In the genomic region with DNA sequence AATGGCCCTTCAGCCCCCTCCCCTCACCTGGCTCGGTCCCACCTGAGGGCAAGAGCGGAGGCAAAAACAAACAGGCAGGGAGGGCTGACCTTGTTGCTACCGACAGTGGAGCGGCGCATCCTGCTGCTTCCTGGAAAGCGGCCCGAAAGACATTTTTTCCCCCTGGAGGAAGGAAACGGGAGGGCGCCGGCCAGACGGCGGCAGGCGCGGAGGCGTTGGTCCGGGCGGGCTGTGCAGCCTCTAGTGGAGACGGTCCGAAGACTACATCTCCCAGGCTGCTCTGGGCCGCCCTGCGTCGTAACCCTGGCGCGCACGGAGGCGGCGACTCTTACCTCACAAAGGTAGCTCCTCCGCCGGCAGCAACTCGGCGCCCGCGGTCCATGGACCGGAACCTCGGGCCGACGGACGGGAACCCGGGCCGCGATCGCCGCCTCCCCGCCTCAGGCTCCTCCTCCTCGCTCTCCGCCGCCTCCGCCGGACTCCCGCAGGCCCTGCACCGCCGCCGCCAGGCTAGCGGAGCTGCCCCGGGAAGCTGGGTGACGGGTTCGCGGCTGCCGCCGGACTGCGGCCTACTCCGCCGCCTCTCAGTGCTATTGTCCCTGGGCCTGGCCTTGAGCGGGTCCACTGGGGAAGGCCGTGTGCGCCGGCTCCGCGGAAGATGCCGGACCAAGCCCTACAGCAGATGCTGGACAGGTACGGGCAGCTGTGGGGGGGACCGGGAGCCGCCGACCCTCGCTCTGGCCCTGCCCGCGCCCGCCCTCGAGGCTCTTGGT, we compare ENCODE assay signal across 8 cellular contexts. TPM values are rescaled to one million over a fixed set of nuclear protein-coding genes. Genes with fewer than 3 reads are reported as not detected.
DNase-seq lines count a peak whose midpoint lies in the region; ATAC-seq, FAIRE-seq and TF ChIP-seq lines count a peak whose summit lies in the region.

A gene (minus strand): TSS at position 242 of the 773 bp plus-strand sequence. CDS start 50,728 bp downstream, outside the sequence.
A gene with protein sequence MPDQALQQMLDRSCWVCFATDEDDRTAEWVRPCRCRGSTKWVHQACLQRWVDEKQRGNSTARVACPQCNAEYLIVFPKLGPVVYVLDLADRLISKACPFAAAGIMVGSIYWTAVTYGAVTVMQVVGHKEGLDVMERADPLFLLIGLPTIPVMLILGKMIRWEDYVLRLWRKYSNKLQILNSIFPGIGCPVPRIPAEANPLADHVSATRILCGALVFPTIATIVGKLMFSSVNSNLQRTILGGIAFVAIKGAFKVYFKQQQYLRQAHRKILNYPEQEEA (plus strand): TSS at position 331 of the 773 bp plus-strand sequence. CDS start 328 bp downstream, at position 659.

- CTCF ChIA-PET in A549 (lab: Yijun Ruan, JAX), result interaction anchor here (0.5 to 8.0 kb wide), 42 partner anchors 9 to 658 kb away, joined by 3 to 84 read pairs (median 4); a partner anchor contains a TSS

- peak; percentile 55 for TF ChIP-seq POLR2A in A549 (IDR thresholded peaks at IDR 0.05; ENCODE audit: low read length)
- TF ChIP-seq POLR2A in GM18526 (IDR thresholded peaks at IDR 0.05; ENCODE audit: extremely low read depth, insufficient read length), result peak; percentile 58

- DNase-seq in A549 (ENCODE audit: low read depth in 1 of 2, low spot score in 1 of 2), result peak; percentile 92 to 97
- peak; percentile 66 for DNase-seq in NCI-H2107 treated with DMSO at 0.1 percent for 48 hours (lab: John Stamatoyannopoulos, UW; ENCODE audit: unreplicated experiment)
- DNase-seq in UCSD-AML1 (lab: John Stamatoyannopoulos, UW; ENCODE audit: unreplicated experiment), result peak; percentile 96
- DNase-seq in brain pericyte (ENCODE audit: low read depth, low spot score), result peak; percentile 86

- peak in 1 of 2 experiments; percentile 24; a peak in 4 of 5 replicates for TF ChIP-seq RAD21 in A549 (conservative IDR thresholded peaks at IDR 0.05 in 1 of 2, IDR thresholded peaks at IDR 0.05 in 1 of 2)

- peak within 1 kb of the TSS; percentile 87 for H3K9ac ChIP-seq in iPS-15b (ENCODE audit: low read depth, low read length)
- H3K9ac ChIP-seq in skeletal muscle satellite cell (ENCODE audit: low read depth, low read length), result peak within 1 kb of the TSS; percentile 99

- peak; percentile 97 to 99 for ATAC-seq in A549
- peak; percentile 98 for ATAC-seq in HG03066 (IDR thresholded peaks at IDR 0.05; ENCODE audit: low read depth, unreplicated experiment)

- H3K36me3 ChIP-seq in iPS-15b (ENCODE audit: control insufficient read depth, insufficient read depth, low read length) (peaks cover 7% of the 10 kb centered on the region), skeletal muscle satellite cell (ENCODE audit: insufficient read depth, low read length) (peaks cover 9% of the 10 kb centered on the region)

- peak within 1 kb of the TSS; percentile 91 to 95 for H3K27ac ChIP-seq in A549

- H3K4me3 ChIP-seq in A549 (peak within 1 kb of the TSS; percentile 81), iPS-15b (ENCODE audit: low read depth, low read length) (peak within 1 kb of the TSS; percentile 84), skeletal muscle satellite cell (ENCODE audit: low read length) (peak within 1 kb of the TSS; percentile 89)

- H3K9me3 ChIP-seq in A549 (no peaks in the 10 kb centered on the region), iPS-15b (ENCODE audit: control insufficient read depth, insufficient read depth, low read length) (no peaks in the 10 kb centered on the region), skeletal muscle satellite cell (replicated peaks; ENCODE audit: low read length) (no peaks in the 10 kb centered on the region)

- no peak; the same call in 2 of the 3 replicates for TF ChIP-seq CTCF in A549 (IDR thresholded peaks at IDR 0.05)

- no peak for TF ChIP-seq EP300 in A549 (IDR thresholded peaks at IDR 0.05)

- POLR2A ChIA-PET in A549 (lab: Yijun Ruan, JAX), result interaction anchor here (0.7 to 1.6 kb wide), 6 partner anchors 12 to 233 kb away, joined by 3 to 8 read pairs (median 4); no protein-coding TSS in a partner anchor

- H3K4me1 ChIP-seq in A549 (peaks cover 9% of the 10 kb centered on the region; the same call in 2 of the 3 replicates), iPS-15b (ENCODE audit: control insufficient read depth, insufficient read depth, low read length) (no peaks in the 10 kb centered on the region), skeletal muscle satellite cell (ENCODE audit: control insufficient read depth, insufficient read depth, low read length) (peaks cover 6% of the 10 kb centered on the region)

- WGBS in A549 (ENCODE audit: missing lambda C conversion rate), result under 1% methylated on average over 40 of the region's 79 CpGs

- H3K27me3 ChIP-seq in iPS-15b (ENCODE audit: control insufficient read depth, insufficient read depth, low read length), result no peaks in the 10 kb centered on the region
- no peaks in the 10 kb centered on the region for H3K27me3 ChIP-seq in skeletal muscle satellite cell (ENCODE audit: control insufficient read depth, insufficient read depth, low read length)

- no peak for FAIRE-seq in A549 (lab: Jason Lieb, UNC)

- H3K4me2 ChIP-seq in A549, result peak within 1 kb of the TSS; percentile 77
- peak within 1 kb of the TSS; percentile 91 for H3K4me2 ChIP-seq in skeletal muscle satellite cell (ENCODE audit: low read length)

TF ChIP-seq in A549, 52 proteins besides CTCF, POLR2A, EP300 and RAD21 (continues in another document):
- TF ChIP-seq, protein P1, sequence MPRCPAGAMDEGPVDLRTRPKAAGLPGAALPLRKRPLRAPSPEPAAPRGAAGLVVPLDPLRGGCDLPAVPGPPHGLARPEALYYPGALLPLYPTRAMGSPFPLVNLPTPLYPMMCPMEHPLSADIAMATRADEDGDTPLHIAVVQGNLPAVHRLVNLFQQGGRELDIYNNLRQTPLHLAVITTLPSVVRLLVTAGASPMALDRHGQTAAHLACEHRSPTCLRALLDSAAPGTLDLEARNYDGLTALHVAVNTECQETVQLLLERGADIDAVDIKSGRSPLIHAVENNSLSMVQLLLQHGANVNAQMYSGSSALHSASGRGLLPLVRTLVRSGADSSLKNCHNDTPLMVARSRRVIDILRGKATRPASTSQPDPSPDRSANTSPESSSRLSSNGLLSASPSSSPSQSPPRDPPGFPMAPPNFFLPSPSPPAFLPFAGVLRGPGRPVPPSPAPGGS (IDR thresholded peaks at IDR 0.05), result 0 out of 3 replicates have a peak, but pooled peaks have one; percentile 33
- TF ChIP-seq, protein P2, sequence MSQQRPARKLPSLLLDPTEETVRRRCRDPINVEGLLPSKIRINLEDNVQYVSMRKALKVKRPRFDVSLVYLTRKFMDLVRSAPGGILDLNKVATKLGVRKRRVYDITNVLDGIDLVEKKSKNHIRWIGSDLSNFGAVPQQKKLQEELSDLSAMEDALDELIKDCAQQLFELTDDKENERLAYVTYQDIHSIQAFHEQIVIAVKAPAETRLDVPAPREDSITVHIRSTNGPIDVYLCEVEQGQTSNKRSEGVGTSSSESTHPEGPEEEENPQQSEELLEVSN (IDR thresholded peaks at IDR 0.05; ENCODE audit: borderline replicate concordance, low read depth), result peak; percentile 17; the same call in 1 of the 2 replicates
- TF ChIP-seq NFE2L2 (conservative IDR thresholded peaks at IDR 0.05; ENCODE audit: low read length), result 0 out of 2 replicates have a peak, but pooled peaks have one; percentile 9
- TF ChIP-seq HDAC2 (IDR thresholded peaks at IDR 0.05), result no peak
- no peak for TF ChIP-seq CHD4 (IDR thresholded peaks at IDR 0.05; ENCODE audit: borderline replicate concordance)
- peak in 1 of 2 experiments; percentile 73; a peak in 3 of 5 replicates for TF ChIP-seq JUN (IDR thresholded peaks at IDR 0.05)
- peak; percentile 97 for TF ChIP-seq PHF8 (IDR thresholded peaks at IDR 0.05; ENCODE audit: borderline replicate concordance, low read depth)
- TF ChIP-seq, protein P3, sequence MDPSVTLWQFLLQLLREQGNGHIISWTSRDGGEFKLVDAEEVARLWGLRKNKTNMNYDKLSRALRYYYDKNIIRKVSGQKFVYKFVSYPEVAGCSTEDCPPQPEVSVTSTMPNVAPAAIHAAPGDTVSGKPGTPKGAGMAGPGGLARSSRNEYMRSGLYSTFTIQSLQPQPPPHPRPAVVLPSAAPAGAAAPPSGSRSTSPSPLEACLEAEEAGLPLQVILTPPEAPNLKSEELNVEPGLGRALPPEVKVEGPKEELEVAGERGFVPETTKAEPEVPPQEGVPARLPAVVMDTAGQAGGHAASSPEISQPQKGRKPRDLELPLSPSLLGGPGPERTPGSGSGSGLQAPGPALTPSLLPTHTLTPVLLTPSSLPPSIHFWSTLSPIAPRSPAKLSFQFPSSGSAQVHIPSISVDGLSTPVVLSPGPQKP (IDR thresholded peaks at IDR 0.05; ENCODE audit: low read depth, low read length), result no peak
- TF ChIP-seq, protein P4, sequence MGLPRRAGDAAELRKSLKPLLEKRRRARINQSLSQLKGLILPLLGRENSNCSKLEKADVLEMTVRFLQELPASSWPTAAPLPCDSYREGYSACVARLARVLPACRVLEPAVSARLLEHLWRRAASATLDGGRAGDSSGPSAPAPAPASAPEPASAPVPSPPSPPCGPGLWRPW (IDR thresholded peaks at IDR 0.05), result no peak
- no peak for TF ChIP-seq HOXB13 (CRISPR knock-in tag; IDR thresholded peaks at IDR 0.05; ENCODE audit: low read depth)
- TF ChIP-seq MYC (IDR thresholded peaks at IDR 0.05; ENCODE audit: borderline replicate concordance, low read length), result no peak
- TF ChIP-seq, protein P5, sequence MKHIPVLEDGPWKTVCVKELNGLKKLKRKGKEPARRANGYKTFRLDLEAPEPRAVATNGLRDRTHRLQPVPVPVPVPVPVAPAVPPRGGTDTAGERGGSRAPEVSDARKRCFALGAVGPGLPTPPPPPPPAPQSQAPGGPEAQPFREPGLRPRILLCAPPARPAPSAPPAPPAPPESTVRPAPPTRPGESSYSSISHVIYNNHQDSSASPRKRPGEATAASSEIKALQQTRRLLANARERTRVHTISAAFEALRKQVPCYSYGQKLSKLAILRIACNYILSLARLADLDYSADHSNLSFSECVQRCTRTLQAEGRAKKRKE (CRISPR knock-in tag; IDR thresholded peaks at IDR 0.05; ENCODE audit: low read depth), result no peak
- no peak for TF ChIP-seq FOXS1 (CRISPR knock-in tag; IDR thresholded peaks at IDR 0.05)

RNA-seq across cellular contexts. Expression of the first gene that starts in this region (rescaled TPM):
- polyA plus RNA-seq in A549 (2011; rRNA removed) (0.37 and 0.49 TPM in 2 replicates), A549 (2017; fragmentation: RNase III; extraction: RNeasy Plus Mini Kit Qiagen cat#74134 plus additional on column Dnase treatment) (0.24 to 0.41 TPM (median 0.32 TPM) in 3 replicates)
- polyA plus RNA-seq in A549 (2012; cell fraction: cytosol; rRNA removed), result 0.13 and 0.26 TPM in 2 replicates
- 0.31 TPM in 2 replicates for polyA plus RNA-seq in A549 (2012; cell fraction: nucleus; rRNA removed)
- polyA minus RNA-seq in A549 (2011; rRNA and poly(A)+ RNA removed), result 0.50 and 0.78 TPM in 2 replicates
- total RNA-seq in skeletal muscle satellite cell (2012; rRNA removed), result 0.51 and 0.66 TPM in 2 replicates

RNA-seq across cellular contexts. Expression of the second gene that starts in this region (rescaled TPM):
- polyA plus RNA-seq in A549 (2011; rRNA removed) (37.3 and 39.2 TPM in 2 replicates), A549 (2017; fragmentation: RNase III; extraction: RNeasy Plus Mini Kit Qiagen cat#74134 plus additional on column Dnase treatment) (21.6 to 27.8 TPM (median 24.7 TPM) in 3 replicates)
- 14.1 and 14.5 TPM in 2 replicates for polyA plus RNA-seq in A549 (2012; cell fraction: cytosol; rRNA removed)
- 5.1 and 7.3 TPM in 2 replicates for polyA plus RNA-seq in A549 (2012; cell fraction: nucleus; rRNA removed)
- polyA minus RNA-seq in A549 (2011; rRNA and poly(A)+ RNA removed), result 10.6 and 10.9 TPM in 2 replicates
- 12.5 and 18.0 TPM in 2 replicates for total RNA-seq in skeletal muscle satellite cell (2012; rRNA removed)

Comparison
In these comparisons a context has a peak if more than half of its experiments do, and no peak if none do; other contexts are left out.
1. Peak in every context shown above with its lines: DNase-seq, ATAC-seq, H3K4me3 ChIP-seq and H3K27ac ChIP-seq.